Comparison of ENCODE assay signal across 26 cellular contexts in the genomic region with DNA sequence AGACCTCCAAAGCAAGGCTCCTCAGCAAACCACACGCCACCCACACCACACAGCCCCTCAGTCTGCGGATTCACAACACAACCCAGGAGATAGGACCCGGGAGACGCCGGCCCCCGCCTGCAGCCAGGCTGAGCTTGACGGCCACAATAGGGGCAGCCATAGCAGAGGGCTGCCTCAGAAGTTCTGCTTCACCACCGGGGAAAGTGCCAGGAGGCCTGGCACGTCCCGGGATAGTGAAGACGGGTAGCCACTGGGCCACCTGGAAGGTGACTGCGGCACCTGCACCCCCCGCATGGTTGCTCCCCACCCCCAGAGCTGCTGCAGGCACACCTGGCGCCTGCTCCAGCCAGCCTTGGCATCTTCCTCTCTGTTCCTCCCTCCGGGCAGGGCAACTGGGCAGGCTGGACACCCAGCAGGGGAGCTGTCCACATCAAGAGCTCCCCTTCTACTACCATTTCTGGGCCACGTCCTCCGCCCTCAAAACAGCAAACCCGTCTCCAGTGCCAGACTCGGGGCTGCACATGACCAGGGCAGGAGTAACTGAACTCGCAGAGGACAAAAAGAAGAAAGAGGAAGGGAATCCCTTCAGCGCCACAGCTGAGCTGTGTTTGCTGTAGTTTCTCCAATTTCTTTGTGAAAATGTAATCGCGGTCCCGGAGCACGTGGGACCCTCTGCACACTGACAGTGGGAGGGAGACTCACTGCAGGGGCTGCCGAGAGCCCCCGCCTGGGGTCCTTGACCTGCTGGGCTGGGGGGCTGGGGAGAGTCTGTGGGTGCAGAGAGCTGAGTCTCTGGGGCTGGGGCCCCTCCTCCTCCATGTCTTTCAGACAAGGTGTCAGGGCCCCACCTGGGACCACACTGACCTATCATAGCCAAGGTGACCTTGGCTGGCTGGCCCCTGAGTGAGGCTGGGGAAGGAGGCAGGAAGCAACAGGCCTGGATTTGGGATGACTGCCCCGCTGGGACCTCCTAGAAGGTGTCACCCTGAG.
"Had no signal": no experiment of that assay in that cellular context is flagged by ENCODE, and none has a peak within 500 bp of the region (broad histone marks: within the 10 kb centered on the region; RNA-seq: fewer than 3 reads in every experiment).

No MANE protein-coding gene starts in this region.

- H3K9me3 ChIP-seq: body of pancreas, pancreas, uterus had no signal

- H3K4me1 Mint-ChIP-seq: activated CD4-positive, alpha-beta T cell treated with anti-CD3 and anti-CD28 coated beads, Interleukin-2, amount 10 ng/mL, durations not matched to agents 7 days and 5 days; activated naive CD4-positive, alpha-beta T cell treated with anti-CD3 and anti-CD28 coated beads, Interleukin-2, amount 10 ng/mL, durations not matched to agents 7 days and 5 days; mesothelial cell of epicardium; stimulated activated memory B cell treated with anti-CD40 and anti-IgM and Interleukin-4, amounts not matched to agents 10 μg/mL and 1 μg/mL and 100 μg/mL, for 72 hours had no signal

- H3K36me3 Mint-ChIP-seq: activated naive CD4-positive, alpha-beta T cell treated with anti-CD3 and anti-CD28 coated beads, Interleukin-2, amount 10 ng/mL, durations not matched to agents 7 days and 5 days; mesothelial cell of epicardium; stimulated activated memory B cell treated with anti-CD40 and anti-IgM and Interleukin-4, amounts not matched to agents 10 μg/mL and 1 μg/mL and 100 μg/mL, for 72 hours had no signal

- H3K27me3 ChIP-seq: body of pancreas, cardiac muscle cell, foreskin keratinocyte, pancreas, right atrium auricular region, tibial nerve, uterus had no signal

- H3K36me3 ChIP-seq: cardiac muscle cell, left lung, pancreas, right atrium auricular region, stomach, suprapubic skin, tibial nerve, uterus had no signal

- DNase-seq: activated CD4-positive, alpha-beta T cell treated with anti-CD3 and anti-CD28 coated beads, Interleukin-2, amount 10 ng/mL, durations not matched to agents 7 days and 5 days; activated CD4-positive, CD25-positive, alpha-beta regulatory T cell; activated CD8-positive, alpha-beta memory T cell treated with anti-CD3 and anti-CD28 coated beads, Interleukin-2, amount 50 U/mL, for 48 hours; activated naive CD4-positive, alpha-beta T cell treated with anti-CD3 and anti-CD28 coated beads, Interleukin-2, amount 10 ng/mL, durations not matched to agents 7 days and 5 days; activated T-cell treated with anti-CD3 and anti-CD28 coated beads, Interleukin-2, amount 50 U/mL, for 4 hours; anterior cingulate cortex; body of pancreas; effector CD4-positive, alpha-beta T cell; erythroblast; foreskin keratinocyte; kidney glomerular epithelial cell; left lung; naive thymus-derived CD8-positive, alpha-beta T cell; psoas muscle; stimulated activated CD4-positive, alpha-beta T cell treated with anti-CD3 and anti-CD28 coated beads, Interleukin-2, amount 100 ng/mL, for 24 hours; stomach; T1000; uterus had no signal

- ATAC-seq: activated T-cell treated with anti-CD3 and anti-CD28 coated beads, Interleukin-2, amount 50 U/mL, for 4 hours; body of pancreas; foreskin keratinocyte; left lung; naive thymus-derived CD8-positive, alpha-beta T cell; pancreas; psoas muscle had no signal

- H3K4me1 ChIP-seq: body of pancreas, foreskin keratinocyte, left lung, pancreas, psoas muscle, right atrium auricular region, stomach, suprapubic skin, tibial nerve, uterus had no signal

- H3K27ac ChIP-seq: body of pancreas, cardiac muscle cell, foreskin keratinocyte, left lung, pancreas, psoas muscle, right atrium auricular region, stomach, suprapubic skin, tibial nerve, uterus had no signal

- H3K4me3 Mint-ChIP-seq: activated CD4-positive, alpha-beta T cell treated with anti-CD3 and anti-CD28 coated beads, Interleukin-2, amount 10 ng/mL, durations not matched to agents 7 days and 5 days; activated naive CD4-positive, alpha-beta T cell treated with anti-CD3 and anti-CD28 coated beads, Interleukin-2, amount 10 ng/mL, durations not matched to agents 7 days and 5 days; activated T-cell treated with anti-CD3 and anti-CD28 coated beads, Interleukin-2, amount 50 U/mL, for 4 hours; mesothelial cell of epicardium; naive thymus-derived CD8-positive, alpha-beta T cell; stimulated activated memory B cell treated with anti-CD40 and anti-IgM and Interleukin-4, amounts not matched to agents 10 μg/mL and 1 μg/mL and 100 μg/mL, for 72 hours; T-helper 1 cell treated with Interleukin-12 subunit alpha and Interleukin-12 subunit beta and Interleukin-4 antibody, amounts not matched to agents 30 μg/mL and 1 μg/mL, for 36 hours had no signal

- H3K4me3 ChIP-seq: body of pancreas, cardiac muscle cell, left lung, pancreas, psoas muscle, right atrium auricular region, stomach, suprapubic skin, tibial nerve, uterus had no signal

- H3K27ac Mint-ChIP-seq: activated CD4-positive, alpha-beta T cell treated with anti-CD3 and anti-CD28 coated beads, Interleukin-2, amount 10 ng/mL, durations not matched to agents 7 days and 5 days; activated naive CD4-positive, alpha-beta T cell treated with anti-CD3 and anti-CD28 coated beads, Interleukin-2, amount 10 ng/mL, durations not matched to agents 7 days and 5 days; mesothelial cell of epicardium; stimulated activated memory B cell treated with anti-CD40 and anti-IgM and Interleukin-4, amounts not matched to agents 10 μg/mL and 1 μg/mL and 100 μg/mL, for 72 hours; T-helper 1 cell treated with Interleukin-12 subunit alpha and Interleukin-12 subunit beta and Interleukin-4 antibody, amounts not matched to agents 30 μg/mL and 1 μg/mL, for 36 hours had no signal
